In the genomic region with DNA sequence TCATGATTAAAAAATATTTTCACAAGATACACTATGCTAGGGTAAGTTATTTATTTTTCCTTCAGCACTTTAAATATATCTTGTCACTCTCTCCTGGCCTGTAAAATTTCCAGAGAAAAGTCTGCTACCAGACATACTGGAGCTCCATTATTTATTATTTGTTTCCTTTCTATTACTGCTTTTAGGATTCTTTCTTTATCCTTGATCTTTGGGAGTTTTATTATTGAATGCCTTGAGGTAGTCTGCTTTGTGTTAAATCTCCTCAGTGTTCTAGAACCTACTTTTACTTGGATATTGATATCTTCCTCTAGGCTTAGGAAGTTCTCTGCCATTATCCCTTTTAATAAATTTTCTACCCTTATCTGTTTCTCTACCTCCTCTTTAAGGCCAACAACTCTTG, we compare ENCODE assay signal across 22 cellular contexts.
DNase-seq lines count a peak whose midpoint lies in the region; TF ChIP-seq lines count a peak whose summit lies in the region.
"Had no signal": no experiment of that assay in that cellular context is flagged by ENCODE, and none has a peak within 500 bp of the region (broad histone marks: within the 10 kb centered on the region; RNA-seq: fewer than 3 reads in every experiment).

No MANE protein-coding gene starts in this region.

- no peak for DNase-seq in sigmoid colon
- DNase-seq in NCI-H1930 (lab: John Stamatoyannopoulos, UW) = no peak
- no peak for DNase-seq in cerebellar nuclear complex (lab: John Stamatoyannopoulos, UW)
- DNase-seq in Peyer's patch = no peak
- DNase-seq: 8988T; ACHN; BE2C; C1 segment of cervical spinal cord; CD4-positive, alpha-beta memory T cell; CD4-positive, CD25-positive, alpha-beta regulatory T cell; CD8-positive, alpha-beta memory T cell; COR-L47; DMS 273 treated with DMSO at 0.1 percent for 48 hours; DMS153; DMS53; DMS79; DND-41; EL; GDM1 had no signal

- no peaks in the 10 kb centered on the region for H3K9me3 ChIP-seq in muscle layer of colon (ENCODE audit: low read length)
- H3K9me3 ChIP-seq in sigmoid colon = peaks cover 0 to 3% (median 0%) of the 10 kb centered on the region in 4 donors
- no peaks in the 10 kb centered on the region for H3K9me3 ChIP-seq in Peyer's patch
- H3K9me3 ChIP-seq: BE2C had no signal

- no peak overlapping the region for H3K9ac ChIP-seq in muscle layer of colon (ENCODE audit: low read length)
- H3K9ac ChIP-seq: BLaER1 had no signal

- no peaks in the 10 kb centered on the region for H3K27me3 ChIP-seq in muscle layer of colon (ENCODE audit: control insufficient read depth in 1 of 2, insufficient read depth in 2 of 2, low read length in 2 of 2)
- H3K27me3 ChIP-seq in sigmoid colon = no peaks in the 10 kb centered on the region
- no peaks in the 10 kb centered on the region for H3K27me3 ChIP-seq in Peyer's patch
- H3K27me3 ChIP-seq: BE2C, BLaER1 had no signal

- TF ChIP-seq CTCF in sigmoid colon (IDR thresholded peaks at IDR 0.05) (no peak), Peyer's patch (IDR thresholded peaks at IDR 0.05) (no peak)

- peak in 1 of 4 donors; percentile 15 for TF ChIP-seq EP300 in sigmoid colon (IDR thresholded peaks at IDR 0.05)

- intact Hi-C loops in sigmoid colon (cut with DNase I) = no loop called here

- no peaks in the 10 kb centered on the region for H3K36me3 ChIP-seq in muscle layer of colon (ENCODE audit: insufficient read depth, low read length)
- no peaks in the 10 kb centered on the region for H3K36me3 ChIP-seq in sigmoid colon
- no peaks in the 10 kb centered on the region for H3K36me3 ChIP-seq in Peyer's patch
- H3K36me3 ChIP-seq: BE2C, BLaER1 had no signal

- H3K4me3 ChIP-seq in muscle layer of colon (ENCODE audit: low read depth in 1 of 2, low read length in 2 of 2) (no peak overlapping the region), sigmoid colon (no peak overlapping the region), Peyer's patch (no peak overlapping the region)
- H3K4me3 ChIP-seq: BLaER1, GM12878 had no signal

- H3K4me1 ChIP-seq in muscle layer of colon (ENCODE audit: insufficient read depth, low read length) (peaks cover 34% of the 10 kb centered on the region), sigmoid colon (peaks cover 0 to 34% (median 26%) of the 10 kb centered on the region in 4 donors), Peyer's patch (no peaks in the 10 kb centered on the region)
- H3K4me1 ChIP-seq: BE2C, BLaER1 had no signal

- H3K27ac ChIP-seq in muscle layer of colon (ENCODE audit: low read depth, low read length) = peak overlapping the region; percentile 18
- H3K27ac ChIP-seq in sigmoid colon = peak overlapping the region in 3 of 4 donors; percentile 61 to 72 (median 68)
- no peak overlapping the region for H3K27ac ChIP-seq in Peyer's patch
- H3K27ac ChIP-seq: BLaER1 had no signal

- TF ChIP-seq POLR2A in sigmoid colon (IDR thresholded peaks at IDR 0.05) = no peak
- no peak for TF ChIP-seq POLR2A in Peyer's patch (IDR thresholded peaks at IDR 0.05)

Comparison
In these comparisons a context has a peak if more than half of its experiments do, and no peak if none do; other contexts are left out.
1. H3K27ac ChIP-seq: peak in muscle layer of colon (single experiment) and sigmoid colon (3 of 4); none in Peyer's patch (0 of 4).